17 cellular contexts compared by ENCODE assay signal in genomic region chr1:112054504-112054903, GRCh38.
A peak's percentile ranks its signal among the peaks of the same experiment; 100 is the strongest.
DNase-seq lines count a peak whose midpoint lies in the region; ATAC-seq and TF ChIP-seq lines count a peak whose summit lies in the region.
"Had no signal": no experiment of that assay in that cellular context is flagged by ENCODE, and none has a peak within 500 bp of the region (broad histone marks: within the 10 kb centered on the region; RNA-seq: fewer than 3 reads in every experiment).

No MANE protein-coding gene starts in this region.

- in situ Hi-C loops in G401 (cut with HindIII; ENCODE audit: low sequenced_read_pairs), result no loop called here

- H3K27me3 ChIP-seq in right lobe of liver, result no peaks in the 10 kb centered on the region
- H3K27me3 ChIP-seq: BE2C had no signal

- TF ChIP-seq CTCF in LNCaP clone FGC (IDR thresholded peaks at IDR 0.05; ENCODE audit: control insufficient read depth, extremely low read depth, insufficient read depth) (no peak), right lobe of liver (IDR thresholded peaks at IDR 0.05) (no peak)

- peak; percentile 76 for DNase-seq in LNCaP clone FGC (ENCODE audit: low read depth)
- peak; percentile 16 for DNase-seq in NCI-H446 treated with DMSO at 0.1 percent for 48 hours (lab: John Stamatoyannopoulos, UW)
- DNase-seq in Right ventricle myocardium superior, result no peak
- peak in 1 of 3 donors; percentile 49 for DNase-seq in right lobe of liver
- DNase-seq in kidney glomerular epithelial cell (lab: John Stamatoyannopoulos, UW), result no peak
- DNase-seq in G401 (ENCODE audit: low spot score), result no peak
- no peak for DNase-seq in SHP77 (lab: John Stamatoyannopoulos, UW)
- DNase-seq: BE2C; CD4-positive, alpha-beta memory T cell; DND-41; HFFc6; KG1; MM.1S; NCI-H1930; NCI-H510A; RPMI8226 had no signal

- no peak for TF ChIP-seq POLR2A in right lobe of liver (IDR thresholded peaks at IDR 0.05)

- 61% methylated on average over 2 of the region's 2 CpGs for WGBS in right lobe of liver (ENCODE audit: insufficient coverage, low coverage, low lambda C conversion rate, missing lambda C conversion rate)

- no peak overlapping the region for H3K27ac ChIP-seq in right lobe of liver

- no peaks in the 10 kb centered on the region for H3K9me3 ChIP-seq in right lobe of liver
- H3K9me3 ChIP-seq: BE2C had no signal

- intact Hi-C loops in Right ventricle myocardium superior (cut with DNase I) (no loop called here), right lobe of liver (cut with DNase I) (no loop called here)

- no peaks in the 10 kb centered on the region for H3K4me1 ChIP-seq in right lobe of liver
- H3K4me1 ChIP-seq: BE2C had no signal

- H3K4me3 ChIP-seq in LNCaP clone FGC (ENCODE audit: low read depth, low read length), result no peak overlapping the region
- no peak overlapping the region for H3K4me3 ChIP-seq in right lobe of liver
- H3K4me3 ChIP-seq: GM23338 had no signal

- no peaks in the 10 kb centered on the region for H3K36me3 ChIP-seq in right lobe of liver
- H3K36me3 ChIP-seq: BE2C had no signal

- ATAC-seq in Right ventricle myocardium superior (ENCODE audit: poor library complexity) (peak; percentile 76), right lobe of liver (peak; percentile 46 to 92 (median 70))
- ATAC-seq: GM23338 had no signal

Comparison
In these comparisons a context has a peak if more than half of its experiments do, and no peak if none do; other contexts are left out.
1. DNase-seq: peak in LNCaP clone FGC (single experiment) and NCI-H446 treated with DMSO at 0.1 percent for 48 hours (single experiment); none in Right ventricle myocardium superior (single experiment), kidney glomerular epithelial cell (single experiment), G401 (single experiment) and SHP77 (0 of 2).